Comparison of ENCODE assay signal across 1 cellular context in the genomic region with DNA sequence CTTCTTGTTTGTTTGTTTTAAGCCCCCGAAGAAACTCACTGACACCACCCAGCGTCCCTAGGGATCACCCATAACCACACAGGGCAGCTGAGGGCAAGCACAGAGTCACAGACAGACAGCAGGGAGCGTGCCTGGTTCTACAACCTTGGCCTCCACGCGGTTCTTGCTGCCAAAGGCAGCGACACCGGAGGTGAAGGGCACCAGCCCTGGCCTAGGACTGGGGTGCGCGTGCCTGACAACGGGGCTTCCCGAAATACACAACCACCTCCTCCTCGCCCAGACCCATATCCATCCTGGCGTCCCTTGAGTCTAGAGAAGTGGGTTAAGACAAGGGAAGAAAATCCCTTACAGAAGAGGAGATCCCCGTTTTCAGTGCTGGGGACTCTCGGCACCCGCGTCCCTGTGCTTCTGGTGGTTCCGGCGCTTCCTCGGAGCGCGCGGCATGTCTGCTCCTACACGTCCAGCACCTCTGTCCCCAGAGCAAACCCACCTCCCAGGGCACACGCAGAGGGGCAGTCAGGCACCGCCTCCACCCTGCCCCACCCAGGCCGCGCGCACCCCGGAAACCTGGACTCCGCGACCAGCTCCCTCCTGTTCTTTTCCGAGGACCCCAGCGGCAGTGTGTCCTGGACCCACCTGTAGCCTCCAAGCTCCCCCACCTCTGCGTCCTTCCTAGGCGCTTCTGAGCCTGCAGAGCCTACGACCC.
TF ChIP-seq lines count a peak whose summit lies in the region.

No MANE protein-coding gene starts in this region.

TF ChIP-seq in GM12878, 131 proteins besides CTCF, POLR2A, EP300 and RAD21 (continued from another document):
- TF ChIP-seq, protein P1, sequence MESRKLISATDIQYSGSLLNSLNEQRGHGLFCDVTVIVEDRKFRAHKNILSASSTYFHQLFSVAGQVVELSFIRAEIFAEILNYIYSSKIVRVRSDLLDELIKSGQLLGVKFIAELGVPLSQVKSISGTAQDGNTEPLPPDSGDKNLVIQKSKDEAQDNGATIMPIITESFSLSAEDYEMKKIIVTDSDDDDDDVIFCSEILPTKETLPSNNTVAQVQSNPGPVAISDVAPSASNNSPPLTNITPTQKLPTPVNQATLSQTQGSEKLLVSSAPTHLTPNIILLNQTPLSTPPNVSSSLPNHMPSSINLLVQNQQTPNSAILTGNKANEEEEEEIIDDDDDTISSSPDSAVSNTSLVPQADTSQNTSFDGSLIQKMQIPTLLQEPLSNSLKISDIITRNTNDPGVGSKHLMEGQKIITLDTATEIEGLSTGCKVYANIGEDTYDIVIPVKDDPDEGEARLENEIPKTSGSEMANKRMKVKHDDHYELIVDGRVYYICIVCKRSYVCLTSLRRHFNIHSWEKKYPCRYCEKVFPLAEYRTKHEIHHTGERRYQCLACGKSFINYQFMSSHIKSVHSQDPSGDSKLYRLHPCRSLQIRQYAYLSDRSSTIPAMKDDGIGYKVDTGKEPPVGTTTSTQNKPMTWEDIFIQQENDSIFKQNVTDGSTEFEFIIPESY (IDR thresholded peaks at IDR 0.05), result no peak
- TF ChIP-seq, protein P2, sequence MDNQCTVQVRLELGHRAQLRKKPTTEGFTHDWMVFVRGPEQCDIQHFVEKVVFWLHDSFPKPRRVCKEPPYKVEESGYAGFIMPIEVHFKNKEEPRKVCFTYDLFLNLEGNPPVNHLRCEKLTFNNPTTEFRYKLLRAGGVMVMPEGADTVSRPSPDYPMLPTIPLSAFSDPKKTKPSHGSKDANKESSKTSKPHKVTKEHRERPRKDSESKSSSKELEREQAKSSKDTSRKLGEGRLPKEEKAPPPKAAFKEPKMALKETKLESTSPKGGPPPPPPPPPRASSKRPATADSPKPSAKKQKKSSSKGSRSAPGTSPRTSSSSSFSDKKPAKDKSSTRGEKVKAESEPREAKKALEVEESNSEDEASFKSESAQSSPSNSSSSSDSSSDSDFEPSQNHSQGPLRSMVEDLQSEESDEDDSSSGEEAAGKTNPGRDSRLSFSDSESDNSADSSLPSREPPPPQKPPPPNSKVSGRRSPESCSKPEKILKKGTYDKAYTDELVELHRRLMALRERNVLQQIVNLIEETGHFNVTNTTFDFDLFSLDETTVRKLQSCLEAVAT (IDR thresholded peaks at IDR 0.05), result peak; percentile 99
- TF ChIP-seq HDAC6 (IDR thresholded peaks at IDR 0.05; ENCODE audit: unreplicated experiment) (peak; percentile 81), RELA (IDR thresholded peaks at IDR 0.05; ENCODE audit: borderline replicate concordance, partially characterized antibody) (peak; percentile 28), ZNF384 (IDR thresholded peaks at IDR 0.05; ENCODE audit: borderline replicate concordance, low read depth, low read length) (peak; percentile 1; the same call in 1 of the 2 replicates), YBX1 (IDR thresholded peaks at IDR 0.05) (no peak), SIX5 (IDR thresholded peaks at IDR 0.05; ENCODE audit: low read depth, low read length, severe bottlenecking) (no peak), ZNF24 (IDR thresholded peaks at IDR 0.05) (no peak; the same call in 1 of the 2 replicates), MEF2A (IDR thresholded peaks at IDR 0.05; ENCODE audit: insufficient read depth, low read depth, low read length) (no peak), GATAD2B (conservative IDR thresholded peaks at IDR 0.05; ENCODE audit: low read depth) (0 out of 2 replicates have a peak, but pooled peaks have one; percentile 17), SMC3 (IDR thresholded peaks at IDR 0.05; ENCODE audit: borderline replicate concordance, low read length) (no peak; the same call in 1 of the 2 replicates), NRF1 (conservative IDR thresholded peaks at IDR 0.05; ENCODE audit: low read depth, low read length) (no peak), POLR2AphosphoS5 (IDR thresholded peaks at IDR 0.05; ENCODE audit: low read length) (peak; percentile 96), POU2F2 (IDR thresholded peaks at IDR 0.05; ENCODE audit: borderline replicate concordance, low read depth, low read length) (peak; percentile 56), KLF5 (IDR thresholded peaks at IDR 0.05; ENCODE audit: partially characterized antibody) (peak; percentile 16), ATF7 (IDR thresholded peaks at IDR 0.05; ENCODE audit: low read depth) (no peak), TAF1 (IDR thresholded peaks at IDR 0.05; ENCODE audit: borderline replicate concordance, low read depth, low read length) (peak; percentile 35; the same call in 1 of the 2 replicates), NBN (IDR thresholded peaks at IDR 0.05) (peak; percentile 58), SP1 (IDR thresholded peaks at IDR 0.05; ENCODE audit: low read depth, low read length) (no peak), GABPA (IDR thresholded peaks at IDR 0.05; ENCODE audit: low read depth) (no peak), MEF2B (IDR thresholded peaks at IDR 0.05; ENCODE audit: partially characterized antibody, poor library complexity, severe bottlenecking) (peak; percentile 92), NR2F1 (conservative IDR thresholded peaks at IDR 0.05) (no peak; the same call in 1 of the 2 replicates)
- TF ChIP-seq, protein P3, sequence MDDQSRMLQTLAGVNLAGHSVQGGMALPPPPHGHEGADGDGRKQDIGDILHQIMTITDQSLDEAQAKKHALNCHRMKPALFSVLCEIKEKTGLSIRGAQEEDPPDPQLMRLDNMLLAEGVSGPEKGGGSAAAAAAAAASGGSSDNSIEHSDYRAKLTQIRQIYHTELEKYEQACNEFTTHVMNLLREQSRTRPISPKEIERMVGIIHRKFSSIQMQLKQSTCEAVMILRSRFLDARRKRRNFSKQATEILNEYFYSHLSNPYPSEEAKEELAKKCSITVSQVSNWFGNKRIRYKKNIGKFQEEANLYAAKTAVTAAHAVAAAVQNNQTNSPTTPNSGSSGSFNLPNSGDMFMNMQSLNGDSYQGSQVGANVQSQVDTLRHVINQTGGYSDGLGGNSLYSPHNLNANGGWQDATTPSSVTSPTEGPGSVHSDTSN (IDR thresholded peaks at IDR 0.05; ENCODE audit: insufficient replicate concordance, low read depth, low read length), result no peak
- TF ChIP-seq, protein P4, sequence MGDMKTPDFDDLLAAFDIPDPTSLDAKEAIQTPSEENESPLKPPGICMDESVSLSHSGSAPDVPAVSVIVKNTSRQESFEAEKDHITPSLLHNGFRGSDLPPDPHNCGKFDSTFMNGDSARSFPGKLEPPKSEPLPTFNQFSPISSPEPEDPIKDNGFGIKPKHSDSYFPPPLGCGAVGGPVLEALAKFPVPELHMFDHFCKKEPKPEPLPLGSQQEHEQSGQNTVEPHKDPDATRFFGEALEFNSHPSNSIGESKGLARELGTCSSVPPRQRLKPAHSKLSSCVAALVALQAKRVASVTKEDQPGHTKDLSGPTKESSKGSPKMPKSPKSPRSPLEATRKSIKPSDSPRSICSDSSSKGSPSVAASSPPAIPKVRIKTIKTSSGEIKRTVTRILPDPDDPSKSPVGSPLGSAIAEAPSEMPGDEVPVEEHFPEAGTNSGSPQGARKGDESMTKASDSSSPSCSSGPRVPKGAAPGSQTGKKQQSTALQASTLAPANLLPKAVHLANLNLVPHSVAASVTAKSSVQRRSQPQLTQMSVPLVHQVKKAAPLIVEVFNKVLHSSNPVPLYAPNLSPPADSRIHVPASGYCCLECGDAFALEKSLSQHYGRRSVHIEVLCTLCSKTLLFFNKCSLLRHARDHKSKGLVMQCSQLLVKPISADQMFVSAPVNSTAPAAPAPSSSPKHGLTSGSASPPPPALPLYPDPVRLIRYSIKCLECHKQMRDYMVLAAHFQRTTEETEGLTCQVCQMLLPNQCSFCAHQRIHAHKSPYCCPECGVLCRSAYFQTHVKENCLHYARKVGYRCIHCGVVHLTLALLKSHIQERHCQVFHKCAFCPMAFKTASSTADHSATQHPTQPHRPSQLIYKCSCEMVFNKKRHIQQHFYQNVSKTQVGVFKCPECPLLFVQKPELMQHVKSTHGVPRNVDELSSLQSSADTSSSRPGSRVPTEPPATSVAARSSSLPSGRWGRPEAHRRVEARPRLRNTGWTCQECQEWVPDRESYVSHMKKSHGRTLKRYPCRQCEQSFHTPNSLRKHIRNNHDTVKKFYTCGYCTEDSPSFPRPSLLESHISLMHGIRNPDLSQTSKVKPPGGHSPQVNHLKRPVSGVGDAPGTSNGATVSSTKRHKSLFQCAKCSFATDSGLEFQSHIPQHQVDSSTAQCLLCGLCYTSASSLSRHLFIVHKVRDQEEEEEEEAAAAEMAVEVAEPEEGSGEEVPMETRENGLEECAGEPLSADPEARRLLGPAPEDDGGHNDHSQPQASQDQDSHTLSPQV (IDR thresholded peaks at IDR 0.05), result no peak
- TF ChIP-seq, protein P5, sequence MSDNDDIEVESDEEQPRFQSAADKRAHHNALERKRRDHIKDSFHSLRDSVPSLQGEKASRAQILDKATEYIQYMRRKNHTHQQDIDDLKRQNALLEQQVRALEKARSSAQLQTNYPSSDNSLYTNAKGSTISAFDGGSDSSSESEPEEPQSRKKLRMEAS (IDR thresholded peaks at IDR 0.05; ENCODE audit: low read depth, low read length), result peak; percentile 60; the same call in 1 of the 2 replicates
- TF ChIP-seq, protein P6, sequence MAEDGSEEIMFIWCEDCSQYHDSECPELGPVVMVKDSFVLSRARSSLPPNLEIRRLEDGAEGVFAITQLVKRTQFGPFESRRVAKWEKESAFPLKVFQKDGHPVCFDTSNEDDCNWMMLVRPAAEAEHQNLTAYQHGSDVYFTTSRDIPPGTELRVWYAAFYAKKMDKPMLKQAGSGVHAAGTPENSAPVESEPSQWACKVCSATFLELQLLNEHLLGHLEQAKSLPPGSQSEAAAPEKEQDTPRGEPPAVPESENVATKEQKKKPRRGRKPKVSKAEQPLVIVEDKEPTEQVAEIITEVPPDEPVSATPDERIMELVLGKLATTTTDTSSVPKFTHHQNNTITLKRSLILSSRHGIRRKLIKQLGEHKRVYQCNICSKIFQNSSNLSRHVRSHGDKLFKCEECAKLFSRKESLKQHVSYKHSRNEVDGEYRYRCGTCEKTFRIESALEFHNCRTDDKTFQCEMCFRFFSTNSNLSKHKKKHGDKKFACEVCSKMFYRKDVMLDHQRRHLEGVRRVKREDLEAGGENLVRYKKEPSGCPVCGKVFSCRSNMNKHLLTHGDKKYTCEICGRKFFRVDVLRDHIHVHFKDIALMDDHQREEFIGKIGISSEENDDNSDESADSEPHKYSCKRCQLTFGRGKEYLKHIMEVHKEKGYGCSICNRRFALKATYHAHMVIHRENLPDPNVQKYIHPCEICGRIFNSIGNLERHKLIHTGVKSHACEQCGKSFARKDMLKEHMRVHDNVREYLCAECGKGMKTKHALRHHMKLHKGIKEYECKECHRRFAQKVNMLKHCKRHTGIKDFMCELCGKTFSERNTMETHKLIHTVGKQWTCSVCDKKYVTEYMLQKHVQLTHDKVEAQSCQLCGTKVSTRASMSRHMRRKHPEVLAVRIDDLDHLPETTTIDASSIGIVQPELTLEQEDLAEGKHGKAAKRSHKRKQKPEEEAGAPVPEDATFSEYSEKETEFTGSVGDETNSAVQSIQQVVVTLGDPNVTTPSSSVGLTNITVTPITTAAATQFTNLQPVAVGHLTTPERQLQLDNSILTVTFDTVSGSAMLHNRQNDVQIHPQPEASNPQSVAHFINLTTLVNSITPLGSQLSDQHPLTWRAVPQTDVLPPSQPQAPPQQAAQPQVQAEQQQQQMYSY (CRISPR knock-in tag; IDR thresholded peaks at IDR 0.05), result peak; percentile 37
